In the genomic region with DNA sequence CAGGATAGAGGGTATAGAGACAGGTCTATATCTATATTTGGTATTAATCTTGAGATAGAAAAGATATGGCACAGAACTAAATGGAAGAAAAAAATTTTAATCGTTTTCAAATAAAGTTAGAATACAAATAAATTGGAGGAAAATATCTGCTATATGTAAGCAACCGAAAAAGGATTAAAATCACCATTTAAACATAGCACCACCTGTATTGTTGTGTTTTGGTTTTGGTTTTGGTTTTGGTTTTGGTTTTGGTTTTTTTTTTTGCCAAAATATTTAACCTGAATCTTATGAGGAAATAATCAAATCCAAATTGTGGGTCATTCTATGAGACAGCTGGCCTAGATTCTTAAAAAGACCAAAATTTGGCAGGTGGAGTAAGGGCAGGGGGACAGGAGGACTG, we compare ENCODE assay signal across 1 cellular context.
TF ChIP-seq lines count a peak whose summit lies in the region.

No MANE protein-coding gene starts in this region.

TF ChIP-seq in GM12878, 131 proteins besides CTCF, POLR2A, EP300 and RAD21:
- TF ChIP-seq STAT3 (IDR thresholded peaks at IDR 0.05; ENCODE audit: low read depth, low read length) (no peak), FOXM1 (IDR thresholded peaks at IDR 0.05; ENCODE audit: low read depth, low read length) (no peak), MEF2A (IDR thresholded peaks at IDR 0.05; ENCODE audit: insufficient read depth, low read depth, low read length) (no peak), ZNF384 (IDR thresholded peaks at IDR 0.05; ENCODE audit: borderline replicate concordance, low read depth, low read length) (0 out of 2 replicates have a peak, but pooled peaks have one; percentile 17)
- TF ChIP-seq, protein P1, sequence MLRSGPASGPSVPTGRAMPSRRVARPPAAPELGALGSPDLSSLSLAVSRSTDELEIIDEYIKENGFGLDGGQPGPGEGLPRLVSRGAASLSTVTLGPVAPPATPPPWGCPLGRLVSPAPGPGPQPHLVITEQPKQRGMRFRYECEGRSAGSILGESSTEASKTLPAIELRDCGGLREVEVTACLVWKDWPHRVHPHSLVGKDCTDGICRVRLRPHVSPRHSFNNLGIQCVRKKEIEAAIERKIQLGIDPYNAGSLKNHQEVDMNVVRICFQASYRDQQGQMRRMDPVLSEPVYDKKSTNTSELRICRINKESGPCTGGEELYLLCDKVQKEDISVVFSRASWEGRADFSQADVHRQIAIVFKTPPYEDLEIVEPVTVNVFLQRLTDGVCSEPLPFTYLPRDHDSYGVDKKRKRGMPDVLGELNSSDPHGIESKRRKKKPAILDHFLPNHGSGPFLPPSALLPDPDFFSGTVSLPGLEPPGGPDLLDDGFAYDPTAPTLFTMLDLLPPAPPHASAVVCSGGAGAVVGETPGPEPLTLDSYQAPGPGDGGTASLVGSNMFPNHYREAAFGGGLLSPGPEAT (IDR thresholded peaks at IDR 0.05; ENCODE audit: low read depth): no peak
- TF ChIP-seq, protein P2, sequence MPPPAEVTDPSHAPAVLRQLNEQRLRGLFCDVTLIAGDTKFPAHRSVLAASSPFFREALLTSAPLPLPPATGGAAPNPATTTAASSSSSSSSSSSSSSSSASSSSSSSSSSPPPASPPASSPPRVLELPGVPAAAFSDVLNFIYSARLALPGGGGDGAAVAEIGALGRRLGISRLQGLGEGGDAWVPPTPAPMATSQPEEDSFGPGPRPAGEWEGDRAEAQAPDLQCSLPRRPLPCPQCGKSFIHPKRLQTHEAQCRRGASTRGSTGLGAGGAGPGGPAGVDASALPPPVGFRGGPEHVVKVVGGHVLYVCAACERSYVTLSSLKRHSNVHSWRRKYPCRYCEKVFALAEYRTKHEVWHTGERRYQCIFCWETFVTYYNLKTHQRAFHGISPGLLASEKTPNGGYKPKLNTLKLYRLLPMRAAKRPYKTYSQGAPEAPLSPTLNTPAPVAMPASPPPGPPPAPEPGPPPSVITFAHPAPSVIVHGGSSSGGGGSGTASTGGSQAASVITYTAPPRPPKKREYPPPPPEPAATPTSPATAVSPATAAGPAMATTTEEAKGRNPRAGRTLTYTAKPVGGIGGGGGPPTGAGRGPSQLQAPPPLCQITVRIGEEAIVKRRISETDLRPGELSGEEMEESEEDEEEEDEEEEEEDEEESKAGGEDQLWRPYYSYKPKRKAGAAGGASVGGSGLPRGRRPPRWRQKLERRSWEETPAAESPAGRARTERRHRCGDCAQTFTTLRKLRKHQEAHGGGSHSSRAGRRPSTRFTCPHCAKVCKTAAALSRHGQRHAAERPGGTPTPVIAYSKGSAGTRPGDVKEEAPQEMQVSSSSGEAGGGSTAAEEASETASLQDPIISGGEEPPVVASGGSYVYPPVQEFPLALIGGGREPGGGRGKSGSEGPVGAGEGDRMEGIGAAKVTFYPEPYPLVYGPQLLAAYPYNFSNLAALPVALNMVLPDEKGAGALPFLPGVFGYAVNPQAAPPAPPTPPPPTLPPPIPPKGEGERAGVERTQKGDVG (CRISPR knock-in tag; IDR thresholded peaks at IDR 0.05): no peak
- TF ChIP-seq, protein P3, sequence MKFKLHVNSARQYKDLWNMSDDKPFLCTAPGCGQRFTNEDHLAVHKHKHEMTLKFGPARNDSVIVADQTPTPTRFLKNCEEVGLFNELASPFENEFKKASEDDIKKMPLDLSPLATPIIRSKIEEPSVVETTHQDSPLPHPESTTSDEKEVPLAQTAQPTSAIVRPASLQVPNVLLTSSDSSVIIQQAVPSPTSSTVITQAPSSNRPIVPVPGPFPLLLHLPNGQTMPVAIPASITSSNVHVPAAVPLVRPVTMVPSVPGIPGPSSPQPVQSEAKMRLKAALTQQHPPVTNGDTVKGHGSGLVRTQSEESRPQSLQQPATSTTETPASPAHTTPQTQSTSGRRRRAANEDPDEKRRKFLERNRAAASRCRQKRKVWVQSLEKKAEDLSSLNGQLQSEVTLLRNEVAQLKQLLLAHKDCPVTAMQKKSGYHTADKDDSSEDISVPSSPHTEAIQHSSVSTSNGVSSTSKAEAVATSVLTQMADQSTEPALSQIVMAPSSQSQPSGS (IDR thresholded peaks at IDR 0.05; ENCODE audit: low read length): no peak
